In the genomic region with DNA sequence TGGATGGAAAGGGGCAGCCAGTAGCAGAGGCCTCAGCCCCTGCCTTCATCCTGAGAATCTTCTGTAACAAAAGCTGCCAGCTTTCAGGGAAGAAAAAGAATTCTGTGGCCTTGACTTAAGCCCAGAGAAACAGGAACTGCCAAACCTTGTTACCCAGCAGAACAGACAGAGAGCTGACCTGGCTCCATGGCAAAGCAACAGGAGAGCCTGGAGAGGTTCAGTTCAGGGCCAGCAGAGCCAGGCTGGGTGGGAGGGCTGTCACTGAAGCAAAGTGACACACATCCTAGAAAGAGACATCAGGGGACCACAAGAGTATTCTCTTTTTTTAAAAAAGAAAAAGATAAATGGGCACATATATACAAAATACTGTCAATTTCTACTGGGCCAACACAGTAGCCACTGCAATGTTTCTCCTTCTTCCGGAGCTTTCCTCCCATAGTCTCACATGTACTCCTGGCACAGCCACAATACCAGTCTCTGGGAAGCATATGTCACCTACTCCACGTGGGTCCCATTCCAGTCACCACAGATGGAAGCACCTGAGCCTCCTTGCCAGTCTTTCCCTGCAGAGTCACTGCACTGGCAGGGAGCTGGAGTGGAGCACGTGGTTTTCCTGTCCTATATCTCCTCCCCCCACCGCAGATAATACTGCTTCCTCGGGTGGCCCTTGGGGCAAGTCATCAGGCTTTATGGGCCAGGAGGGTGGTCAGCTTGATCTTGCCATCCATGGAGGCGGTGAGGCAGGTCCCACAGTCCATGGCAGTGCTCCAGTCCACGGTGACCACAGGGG, we compare ENCODE assay signal across 16 cellular contexts. TPM values are rescaled to one million over a fixed set of nuclear protein-coding genes. Genes with fewer than 3 reads are reported as not detected.
"Had no signal": no experiment of that assay in that cellular context is flagged by ENCODE, and none has a peak within 500 bp of the region (broad histone marks: within the 10 kb centered on the region; RNA-seq: fewer than 3 reads in every experiment).

No MANE protein-coding gene starts in this region.

- DNase-seq: activated CD4-positive, alpha-beta memory T cell treated with anti-CD3 and anti-CD28 coated beads, Interleukin-2, amount 10 ng/mL, durations not matched to agents 7 days and 5 days; activated gamma-delta T cell; activated naive CD8-positive, alpha-beta T cell treated with anti-CD3 and anti-CD28 coated beads, Interleukin-2, amount 10 ng/mL, durations not matched to agents 7 days and 5 days; colonic mucosa; foreskin melanocyte; head of caudate nucleus; sigmoid colon; stimulated activated CD4-positive, alpha-beta T cell treated with anti-CD3 and anti-CD28 coated beads, Interleukin-15, amount 100 ng/mL, for 24 hours; stimulated activated CD4-positive, alpha-beta T cell treated with anti-CD3 and anti-CD28 coated beads, Interleukin-4, amount 100 ng/mL, for 24 hours had no signal

- H3K27me3 Mint-ChIP-seq: activated CD4-positive, alpha-beta memory T cell treated with anti-CD3 and anti-CD28 coated beads, Interleukin-2, amount 10 ng/mL, durations not matched to agents 7 days and 5 days; activated naive CD8-positive, alpha-beta T cell treated with anti-CD3 and anti-CD28 coated beads, Interleukin-2, amount 10 ng/mL, durations not matched to agents 7 days and 5 days had no signal

- H3K27me3 ChIP-seq: colonic mucosa, sigmoid colon had no signal

- H3K4me1 Mint-ChIP-seq: activated naive CD8-positive, alpha-beta T cell treated with anti-CD3 and anti-CD28 coated beads, Interleukin-2, amount 10 ng/mL, durations not matched to agents 7 days and 5 days; nephron had no signal

- H3K36me3 ChIP-seq: colonic mucosa had no signal

- H3K27ac Mint-ChIP-seq: activated CD4-positive, alpha-beta memory T cell treated with anti-CD3 and anti-CD28 coated beads, Interleukin-2, amount 10 ng/mL, durations not matched to agents 7 days and 5 days; activated naive CD8-positive, alpha-beta T cell treated with anti-CD3 and anti-CD28 coated beads, Interleukin-2, amount 10 ng/mL, durations not matched to agents 7 days and 5 days; nephron; T-helper 2 cell treated with Interferon-gamma antibody and Interleukin-4, amounts not matched to agents 5 μg/mL and 100 μg/mL, for 36 hours had no signal

- H3K4me3 Mint-ChIP-seq: activated CD4-positive, alpha-beta memory T cell treated with anti-CD3 and anti-CD28 coated beads, Interleukin-2, amount 10 ng/mL, durations not matched to agents 7 days and 5 days; activated naive CD8-positive, alpha-beta T cell treated with anti-CD3 and anti-CD28 coated beads, Interleukin-2, amount 10 ng/mL, durations not matched to agents 7 days and 5 days; nephron; T-helper 2 cell treated with Interferon-gamma antibody and Interleukin-4, amounts not matched to agents 5 μg/mL and 100 μg/mL, for 36 hours had no signal

- H3K4me1 ChIP-seq: colonic mucosa, prostate gland, sigmoid colon had no signal

- H3K27ac ChIP-seq: colonic mucosa, prostate gland, sigmoid colon had no signal

- H3K4me3 ChIP-seq: colonic mucosa, prostate gland, sigmoid colon had no signal

- H3K9me3 ChIP-seq: colonic mucosa, prostate gland had no signal

RNA-seq across cellular contexts. Expression of a gene that starts 48.0 kb away (rescaled TPM):
- total RNA-seq: activated CD4-positive, alpha-beta memory T cell treated with anti-CD3 and anti-CD28 coated beads, Interleukin-2, amount 10 ng/mL, durations not matched to agents 7 days and 5 days; activated naive CD8-positive, alpha-beta T cell treated with anti-CD3 and anti-CD28 coated beads, Interleukin-2, amount 10 ng/mL, durations not matched to agents 7 days and 5 days; aorta; colonic mucosa; lung microvascular endothelial cell; omental fat pad; prostate gland; sigmoid colon; urinary bladder had no signal
- polyA plus RNA-seq: aorta, sigmoid colon, urinary bladder had no signal
